1 cellular context compared by ENCODE assay signal in the genomic region with DNA sequence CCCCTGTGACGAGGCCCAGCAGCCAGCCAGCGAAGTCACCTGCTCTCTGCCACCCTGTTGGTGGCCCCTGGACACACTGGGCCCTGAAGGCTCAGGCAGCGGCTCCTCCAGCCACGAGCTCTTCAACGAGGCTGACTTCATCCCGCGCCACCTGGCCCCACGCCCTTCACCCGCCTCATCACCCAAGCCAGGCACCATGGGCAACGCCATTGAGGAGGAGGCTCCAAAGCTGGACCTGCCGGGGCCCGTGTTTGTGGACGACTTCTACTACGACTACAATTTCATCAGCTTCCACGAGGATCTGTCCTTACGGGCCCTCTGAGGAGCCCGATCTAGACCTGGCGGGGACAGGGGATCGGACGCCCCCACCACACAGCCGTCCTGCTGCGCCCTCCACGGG. TPM values are rescaled to one million over a fixed set of nuclear protein-coding genes. Genes with fewer than 3 reads are reported as not detected.
"Had no signal": no experiment of that assay in that cellular context is flagged by ENCODE, and none has a peak within 500 bp of the region (broad histone marks: within the 10 kb centered on the region; RNA-seq: fewer than 3 reads in every experiment).

No MANE protein-coding gene starts in this region.

RNA-seq across cellular contexts. Expression of a gene that starts 22.4 kb away (rescaled TPM):
- polyA plus RNA-seq: GM23248 had no signal
